ENCODE assay signal across 28 cellular contexts in the genomic region with DNA sequence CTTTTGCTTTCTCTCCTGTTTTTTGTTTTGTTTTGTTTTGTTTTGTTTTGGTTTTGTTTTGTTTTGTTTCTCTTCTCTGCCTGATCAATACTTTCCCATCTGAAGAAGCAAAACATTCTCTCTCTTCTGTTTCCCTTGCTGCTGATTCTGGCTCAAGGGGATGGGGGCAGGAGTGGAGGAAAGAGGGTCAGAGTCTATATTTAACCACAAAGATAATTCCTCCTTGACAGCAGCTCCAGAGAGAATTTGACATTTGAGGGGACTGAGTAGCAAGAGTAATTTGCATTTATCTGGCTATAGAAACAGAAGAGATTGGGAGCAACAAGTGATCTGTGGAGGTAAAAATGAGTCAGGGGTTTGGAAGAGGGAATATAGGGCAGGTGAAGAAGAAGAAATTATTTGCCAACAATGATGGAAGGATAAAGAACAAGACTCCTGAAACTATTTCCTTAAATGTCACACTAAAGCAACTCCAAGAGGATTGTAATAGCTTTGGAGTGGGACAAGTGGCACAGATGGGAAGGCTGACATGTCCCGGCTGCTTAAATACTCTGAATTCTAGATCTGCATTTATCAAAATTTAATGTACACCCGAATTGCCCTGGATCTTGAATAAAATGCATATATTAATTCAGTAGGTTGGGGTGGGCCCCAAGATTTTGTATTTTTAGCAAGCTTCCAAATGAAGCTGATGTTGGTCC.
"Had no signal": no experiment of that assay in that cellular context is flagged by ENCODE, and none has a peak within 500 bp of the region (broad histone marks: within the 10 kb centered on the region; RNA-seq: fewer than 3 reads in every experiment).

No MANE protein-coding gene starts in this region.

- H3K27me3 Mint-ChIP-seq: stimulated activated naive CD8-positive, alpha-beta T cell treated with anti-CD3 and anti-CD28 coated beads, Interleukin-15, amount 100 ng/mL, for 72 hours had no signal

- DNase-seq: hypothalamus; immature natural killer cell; kidney; lower lobe of right lung; mammary epithelial cell; mesenchymal stem cell; naive thymus-derived CD8-positive, alpha-beta T cell; occipital lobe; pancreas; posterior cingulate gyrus; retina; right lobe of liver; stimulated activated CD4-positive, alpha-beta T cell treated with anti-CD3 and anti-CD28 coated beads, Interleukin-1b, Interleukin-23, amount 100 ng/mL, for 48 hours; stimulated activated CD4-positive, alpha-beta T cell treated with anti-CD3 and anti-CD28 coated beads, Interleukin-2, amount 100 ng/mL, for 48 hours; stimulated activated CD4-positive, alpha-beta T cell treated with anti-CD3 and anti-CD28 coated beads, Interleukin-4, amount 100 ng/mL, for 4 hours; stimulated activated CD8-positive, alpha-beta memory T cell treated with anti-CD3 and anti-CD28 coated beads, Interleukin-4, amount 100 ng/mL, for 48 hours; stimulated activated naive CD4-positive, alpha-beta T cell treated with Interleukin-2 at 50 U/mL for 16 hours; stimulated activated naive CD8-positive, alpha-beta T cell treated with anti-CD3 and anti-CD28 coated beads, Interleukin-15, amount 100 ng/mL, for 72 hours; substantia nigra; upper lobe of left lung had no signal

- H3K9me3 ChIP-seq: lower lobe of right lung, neutrophil, pancreas, prostate gland, right lobe of liver, tibial nerve, upper lobe of left lung, vagina had no signal

- H3K9ac ChIP-seq: neural progenitor cell had no signal

- H3K4me1 ChIP-seq: lower lobe of right lung, pancreas, prostate gland, right lobe of liver, tibial nerve, upper lobe of left lung, vagina had no signal

- H3K4me1 Mint-ChIP-seq: immature natural killer cell; naive thymus-derived CD8-positive, alpha-beta T cell; stimulated activated memory B cell treated with anti-CD40 and anti-IgM and Interleukin-4, amounts not matched to agents 10 μg/mL and 1 μg/mL and 100 μg/mL, for 72 hours; stimulated activated naive CD8-positive, alpha-beta T cell treated with anti-CD3 and anti-CD28 coated beads, Interleukin-15, amount 100 ng/mL, for 72 hours had no signal

- H3K36me3 Mint-ChIP-seq: immature natural killer cell; naive thymus-derived CD8-positive, alpha-beta T cell; neural progenitor cell; stimulated activated memory B cell treated with anti-CD40 and anti-IgM and Interleukin-4, amounts not matched to agents 10 μg/mL and 1 μg/mL and 100 μg/mL, for 72 hours had no signal

- H3K27me3 ChIP-seq: neural progenitor cell, neutrophil, pancreas, right lobe of liver, tibial nerve, upper lobe of left lung, vagina had no signal

- H3K27ac ChIP-seq: lower lobe of right lung, neural progenitor cell, neutrophil, pancreas, prostate gland, right lobe of liver, tibial nerve, upper lobe of left lung, vagina had no signal

- H3K9me3 Mint-ChIP-seq: naive thymus-derived CD8-positive, alpha-beta T cell; nephron; neural progenitor cell; stimulated activated memory B cell treated with anti-CD40 and anti-IgM and Interleukin-4, amounts not matched to agents 10 μg/mL and 1 μg/mL and 100 μg/mL, for 72 hours; stimulated activated naive CD8-positive, alpha-beta T cell treated with anti-CD3 and anti-CD28 coated beads, Interleukin-15, amount 100 ng/mL, for 72 hours had no signal

- H3K4me3 Mint-ChIP-seq: immature natural killer cell; naive thymus-derived CD8-positive, alpha-beta T cell; nephron; neural progenitor cell; stimulated activated memory B cell treated with anti-CD40 and anti-IgM and Interleukin-4, amounts not matched to agents 10 μg/mL and 1 μg/mL and 100 μg/mL, for 72 hours; stimulated activated naive CD8-positive, alpha-beta T cell treated with anti-CD3 and anti-CD28 coated beads, Interleukin-15, amount 100 ng/mL, for 72 hours had no signal

- ATAC-seq: lower lobe of right lung; naive thymus-derived CD8-positive, alpha-beta T cell; pancreas; right lobe of liver; stimulated activated memory B cell treated with anti-CD40 and anti-IgM and Interleukin-4, amounts not matched to agents 10 μg/mL and 1 μg/mL and 100 μg/mL, for 72 hours; stimulated activated naive CD8-positive, alpha-beta T cell treated with anti-CD3 and anti-CD28 coated beads, Interleukin-15, amount 100 ng/mL, for 72 hours had no signal

- H2AFZ ChIP-seq: neural progenitor cell had no signal

- H3K36me3 ChIP-seq: lower lobe of right lung, neural progenitor cell, neutrophil, pancreas, prostate gland, right lobe of liver, tibial nerve, upper lobe of left lung, vagina had no signal

- H3K4me2 ChIP-seq: neural progenitor cell, smooth muscle cell had no signal

- H3K27ac Mint-ChIP-seq: immature natural killer cell; naive thymus-derived CD8-positive, alpha-beta T cell; stimulated activated memory B cell treated with anti-CD40 and anti-IgM and Interleukin-4, amounts not matched to agents 10 μg/mL and 1 μg/mL and 100 μg/mL, for 72 hours; stimulated activated naive CD8-positive, alpha-beta T cell treated with anti-CD3 and anti-CD28 coated beads, Interleukin-15, amount 100 ng/mL, for 72 hours had no signal

- H3K4me3 ChIP-seq: lower lobe of right lung, neural progenitor cell, pancreas, prostate gland, right lobe of liver, smooth muscle cell, tibial nerve, upper lobe of left lung, vagina had no signal
